23 cellular contexts compared by ENCODE assay signal in the genomic region with DNA sequence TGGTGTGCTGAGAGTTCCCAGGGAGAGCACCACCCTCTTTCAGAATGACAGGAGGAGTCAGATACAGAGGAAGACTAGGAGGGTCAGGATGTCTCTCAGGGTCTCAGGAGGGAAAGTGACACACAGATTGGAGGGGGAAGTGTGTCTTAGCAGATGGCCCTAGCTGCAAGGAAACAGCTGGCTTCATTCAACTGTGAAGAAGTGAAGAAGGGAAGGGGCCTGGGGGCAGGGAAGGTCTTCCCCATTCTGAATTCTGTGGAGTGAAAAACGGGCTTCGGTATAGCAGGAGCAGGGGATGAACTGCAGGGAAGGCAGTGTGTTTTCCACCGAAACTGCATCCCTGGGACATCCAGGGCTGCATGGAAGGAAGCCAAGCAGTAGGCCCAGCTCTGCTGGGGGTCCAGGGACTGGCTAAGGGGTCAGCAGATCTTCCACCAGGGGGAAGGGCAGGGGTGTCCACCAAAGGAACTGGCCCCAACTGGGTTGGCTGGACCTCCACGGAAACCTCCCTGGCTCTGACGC.
DNase-seq lines count a peak whose midpoint lies in the region; ATAC-seq and TF ChIP-seq lines count a peak whose summit lies in the region.
"Had no signal": no experiment of that assay in that cellular context is flagged by ENCODE, and none has a peak within 500 bp of the region (broad histone marks: within the 10 kb centered on the region; RNA-seq: fewer than 3 reads in every experiment).

No MANE protein-coding gene starts in this region.

- H3K4me3 Mint-ChIP-seq in CD14-positive monocyte: no peak overlapping the region
- H3K4me3 Mint-ChIP-seq: activated CD4-positive, alpha-beta memory T cell treated with anti-CD3 and anti-CD28 coated beads, Interleukin-2, amount 10 ng/mL, durations not matched to agents 7 days and 5 days; activated naive CD8-positive, alpha-beta T cell treated with anti-CD3 and anti-CD28 coated beads for 36 hours; activated T-helper 1 cell treated with anti-CD3 and anti-CD28 coated beads, Interleukin-12 subunit alpha, Interleukin-12 subunit beta, Interleukin-2, Interleukin-4 antibody, amounts not matched to agents 30 ng/mL and 10 ng/mL and 1 ng/mL, durations not matched to agents 14 hours and 24 hours and 36 hours; B cell had no signal

- H3K36me3 Mint-ChIP-seq in CD14-positive monocyte: no peaks in the 10 kb centered on the region

- H3K36me3 ChIP-seq in osteoblast (ENCODE audit: insufficient read depth, low read length): no peaks in the 10 kb centered on the region

- no peak overlapping the region for H3K4me2 ChIP-seq in osteoblast (ENCODE audit: insufficient read depth, low read length)
- H3K4me2 ChIP-seq: A549, smooth muscle cell had no signal

- H3K9me3 ChIP-seq in osteoblast (ENCODE audit: low read depth, low read length): peaks cover 4% of the 10 kb centered on the region

- no peak for ATAC-seq in HG02759 (IDR thresholded peaks at IDR 0.05; ENCODE audit: unreplicated experiment)
- ATAC-seq: A549, GM12878 had no signal

- TF ChIP-seq CTCF in CD14-positive monocyte (IDR thresholded peaks at IDR 0.05) (no peak), osteoblast (IDR thresholded peaks at IDR 0.05; ENCODE audit: extremely low read depth, low read depth, low read length) (no peak)

- H3K27me3 ChIP-seq in osteoblast (ENCODE audit: insufficient read depth, low read length): no peaks in the 10 kb centered on the region

- no peaks in the 10 kb centered on the region for H3K79me2 ChIP-seq in osteoblast (ENCODE audit: insufficient read depth, low read length)

- H3K4me1 ChIP-seq in osteoblast (ENCODE audit: insufficient read depth, low read length): no peaks in the 10 kb centered on the region

- H2AFZ ChIP-seq in osteoblast (ENCODE audit: low read length): no peak overlapping the region

- H3K27ac Mint-ChIP-seq in CD14-positive monocyte: peak overlapping the region in 1 of 7 donors; percentile 17
- H3K27ac Mint-ChIP-seq: activated CD4-positive, alpha-beta memory T cell treated with anti-CD3 and anti-CD28 coated beads, Interleukin-2, amount 10 ng/mL, durations not matched to agents 7 days and 5 days; activated naive CD8-positive, alpha-beta T cell treated with anti-CD3 and anti-CD28 coated beads for 36 hours; activated T-helper 1 cell treated with anti-CD3 and anti-CD28 coated beads, Interleukin-12 subunit alpha, Interleukin-12 subunit beta, Interleukin-2, Interleukin-4 antibody, amounts not matched to agents 30 ng/mL and 10 ng/mL and 1 ng/mL, durations not matched to agents 14 hours and 24 hours and 36 hours; B cell had no signal

- H3K9me3 Mint-ChIP-seq in CD14-positive monocyte: peaks cover 0 to 20% (median 14%) of the 10 kb centered on the region in 7 donors

- peaks cover 7 to 9% (median 9%) of the 10 kb centered on the region in 3 donors for H3K27me3 Mint-ChIP-seq in CD14-positive monocyte (ENCODE audit: low read depth in 3 of 3)
- H3K27me3 Mint-ChIP-seq: activated CD4-positive, alpha-beta memory T cell treated with anti-CD3 and anti-CD28 coated beads, Interleukin-2, amount 10 ng/mL, durations not matched to agents 7 days and 5 days had no signal

- H4K20me1 ChIP-seq in osteoblast (ENCODE audit: insufficient read depth, low read length): no peaks in the 10 kb centered on the region

- no peak overlapping the region for H3K4me3 ChIP-seq in osteoblast (ENCODE audit: insufficient read depth, low read length)
- H3K4me3 ChIP-seq: A549, GM12878, smooth muscle cell had no signal

- H3K4me1 Mint-ChIP-seq in CD14-positive monocyte: peaks cover 2% of the 10 kb centered on the region
- H3K4me1 Mint-ChIP-seq: activated naive CD8-positive, alpha-beta T cell treated with anti-CD3 and anti-CD28 coated beads for 36 hours had no signal

- DNase-seq in SIG-M5 treated with dmso at 0.1 percent for 504 hours (lab: John Stamatoyannopoulos, UW; ENCODE audit: unreplicated experiment): peak; percentile 3
- no peak for DNase-seq in SIG-M5 (lab: John Stamatoyannopoulos, UW)
- DNase-seq in CD14-positive monocyte (ENCODE audit: low spot score): peak; percentile 36
- DNase-seq in activated CD8-positive, alpha-beta memory T cell treated with anti-CD3 and anti-CD28 coated beads, Interleukin-2, amount 50 U/mL, for 48 hours: peak; percentile 30
- peak; percentile 77 for DNase-seq in osteoblast (ENCODE audit: insufficient read length, low spot score, missing footprints)
- no peak for DNase-seq in AML-193 (lab: John Stamatoyannopoulos, UW)
- no peak for DNase-seq in cerebellar cortex (ENCODE audit: low spot score)
- DNase-seq: activated CD4-positive, alpha-beta memory T cell treated with anti-CD3 and anti-CD28 coated beads, Interleukin-2, amount 10 ng/mL, durations not matched to agents 7 days and 5 days; activated CD4-positive, CD25-positive, alpha-beta regulatory T cell; activated naive CD8-positive, alpha-beta T cell treated with anti-CD3 and anti-CD28 coated beads for 36 hours; DND-41; NCI-H1105; NCI-H2029; NCI-H446; NK-92 treated with Interleukin-12 subunit alpha and Interleukin-12 subunit beta, amount 100 ng/mL, for 24 hours; SHP77 treated with DMSO at 0.1 percent for 48 hours had no signal

- no peak overlapping the region for H3K27ac ChIP-seq in osteoblast (ENCODE audit: low read depth, low read length)
- H3K27ac ChIP-seq: A549, HL-60 had no signal

- intact Hi-C loops in CD14-positive monocyte (cut with micrococcal nuclease): loop anchor here in 1 of 2 donors (10.0 kb wide), 1 partner anchor 204 kb away; the partner anchor contains the start of gene GPC1

Comparison
In these comparisons a context has a peak if more than half of its experiments do, and no peak if none do; other contexts are left out.
1. DNase-seq: peak in SIG-M5 treated with dmso at 0.1 percent for 504 hours (single experiment), CD14-positive monocyte (single experiment), activated CD8-positive, alpha-beta memory T cell treated with anti-CD3 and anti-CD28 coated beads, Interleukin-2, amount 50 U/mL, for 48 hours (single experiment) and osteoblast (single experiment); none in SIG-M5 (single experiment), AML-193 (0 of 2) and cerebellar cortex (single experiment).